In the genomic region with DNA sequence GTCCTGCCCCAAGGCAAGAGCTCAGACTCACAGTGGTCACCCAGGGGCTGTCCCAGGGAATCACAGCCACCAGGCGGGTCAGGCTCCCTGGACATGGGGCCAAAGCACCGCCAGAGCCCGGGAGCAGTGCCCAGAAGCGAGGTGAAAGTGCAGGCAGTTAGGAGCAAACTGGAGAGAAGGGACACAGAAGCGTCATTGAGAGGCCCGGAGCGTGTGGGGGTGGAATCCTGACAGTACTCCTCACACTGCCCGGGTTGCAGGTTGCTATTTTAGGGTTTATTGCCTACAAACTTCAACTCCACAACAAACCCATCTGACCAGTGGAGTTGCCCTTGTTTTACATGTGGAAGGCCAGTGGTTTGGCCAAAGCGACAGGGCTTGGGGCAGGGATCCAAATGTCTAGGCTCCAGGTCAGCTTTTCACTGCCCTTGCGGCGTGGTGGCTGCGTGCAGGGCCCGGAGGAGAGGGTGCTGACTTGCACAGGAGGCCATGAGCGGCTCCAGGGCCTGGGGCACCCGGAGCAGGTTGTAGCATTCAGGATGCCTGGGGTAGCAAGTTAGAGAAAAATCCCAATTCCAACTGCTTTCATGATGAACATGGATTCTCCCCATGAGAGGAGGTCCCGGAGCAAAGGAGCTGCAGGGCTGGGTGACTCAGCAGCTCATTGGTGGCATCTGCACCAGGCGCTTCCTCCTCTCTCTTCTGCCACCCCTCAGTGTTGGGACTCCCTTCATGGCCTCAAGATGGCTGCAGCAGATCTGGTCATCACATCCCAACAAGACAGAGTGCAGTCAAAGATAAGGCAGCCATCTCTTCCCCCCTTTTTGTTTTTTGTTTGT, we compare ENCODE assay signal across 10 cellular contexts.
DNase-seq lines count a peak whose midpoint lies in the region; ATAC-seq and TF ChIP-seq lines count a peak whose summit lies in the region.
"Had no signal": no experiment of that assay in that cellular context is flagged by ENCODE, and none has a peak within 500 bp of the region (broad histone marks: within the 10 kb centered on the region; RNA-seq: fewer than 3 reads in every experiment).

No MANE protein-coding gene starts in this region.

- WGBS in endodermal cell (ENCODE audit: insufficient coverage in 1 of 2, insufficient read length in 1 of 2), 2 experiments = 87 to 90% methylated on average over 11 to 17 of the region's 17 CpGs

- intact Hi-C loops in mucosa of descending colon (cut with DNase I, micrococcal nuclease) = no loop called here
- intact Hi-C loops in upper lobe of right lung (cut with DNase I) = no loop called here

- no peak for DNase-seq in NT2/D1 (ENCODE audit: low read depth, low spot score)
- no peak for DNase-seq in endodermal cell
- no peak for DNase-seq in mucosa of descending colon
- no peak for DNase-seq in upper lobe of right lung
- DNase-seq in T-helper 9 cell = no peak
- DNase-seq in stimulated activated CD4-positive, alpha-beta T cell treated with anti-CD3 and anti-CD28 coated beads, Interleukin-15, amount 100 ng/mL, for 24 hours = no peak
- DNase-seq: activated naive CD4-positive, alpha-beta T cell treated with anti-CD3 and anti-CD28 coated beads for 36 hours; kidney glomerular epithelial cell had no signal

- H3K9ac ChIP-seq in NT2/D1 (ENCODE audit: insufficient read length, low read depth) (peak overlapping the region; percentile 61), endodermal cell (ENCODE audit: extremely low read depth, low read length, poor library complexity, severe bottlenecking) (no peak overlapping the region)

- H3K4me1 ChIP-seq in NT2/D1 (ENCODE audit: insufficient read depth, insufficient read length) = peaks cover 41% of the 10 kb centered on the region
- peaks cover 8% of the 10 kb centered on the region for H3K4me1 ChIP-seq in endodermal cell (ENCODE audit: control insufficient read depth, insufficient read depth, low read length)
- peaks cover 4% of the 10 kb centered on the region for H3K4me1 ChIP-seq in mucosa of descending colon (ENCODE audit: low read depth)
- peaks cover 61% of the 10 kb centered on the region for H3K4me1 ChIP-seq in upper lobe of right lung

- TF ChIP-seq CTCF in endodermal cell (conservative IDR thresholded peaks at IDR 0.05) = no peak
- TF ChIP-seq CTCF in mucosa of descending colon (IDR thresholded peaks at IDR 0.05) = no peak
- TF ChIP-seq CTCF in upper lobe of right lung (IDR thresholded peaks at IDR 0.05) = no peak

- H3K36me3 ChIP-seq in NT2/D1 (ENCODE audit: insufficient read depth, insufficient read length, low read length) (no peaks in the 10 kb centered on the region), endodermal cell (ENCODE audit: control insufficient read depth, insufficient read depth, low read length) (no peaks in the 10 kb centered on the region), mucosa of descending colon (ENCODE audit: low read depth) (no peaks in the 10 kb centered on the region), upper lobe of right lung (no peaks in the 10 kb centered on the region)

- H3K4me3 ChIP-seq in NT2/D1 (ENCODE audit: insufficient read length, low read depth) (no peak overlapping the region), endodermal cell (ENCODE audit: low read length) (no peak overlapping the region), mucosa of descending colon (no peak overlapping the region), upper lobe of right lung (no peak overlapping the region)

- peaks cover 23% of the 10 kb centered on the region for H3K4me1 Mint-ChIP-seq in endodermal cell

- H3K27me3 Mint-ChIP-seq in endodermal cell (ENCODE audit: insufficient read depth) = no peaks in the 10 kb centered on the region
- H3K27me3 Mint-ChIP-seq: stimulated activated naive CD8-positive, alpha-beta T cell treated with anti-CD3 and anti-CD28 coated beads, Interleukin-15, Interleukin-2, amounts not matched to agents 100 ng/mL and 50 ng/mL, for 24 hours had no signal

- H3K27ac Mint-ChIP-seq in endodermal cell = peak overlapping the region; percentile 44
- H3K27ac Mint-ChIP-seq: activated naive CD4-positive, alpha-beta T cell treated with anti-CD3 and anti-CD28 coated beads for 36 hours; stimulated activated naive CD8-positive, alpha-beta T cell treated with anti-CD3 and anti-CD28 coated beads, Interleukin-15, Interleukin-2, amounts not matched to agents 100 ng/mL and 50 ng/mL, for 24 hours had no signal

- no peaks in the 10 kb centered on the region for H3K9me3 Mint-ChIP-seq in endodermal cell
- H3K9me3 Mint-ChIP-seq: activated naive CD4-positive, alpha-beta T cell treated with anti-CD3 and anti-CD28 coated beads for 36 hours; stimulated activated naive CD8-positive, alpha-beta T cell treated with anti-CD3 and anti-CD28 coated beads, Interleukin-15, Interleukin-2, amounts not matched to agents 100 ng/mL and 50 ng/mL, for 24 hours had no signal

- H3K36me3 Mint-ChIP-seq in endodermal cell (ENCODE audit: low read depth) = no peaks in the 10 kb centered on the region

- no peak overlapping the region for H3K4me3 Mint-ChIP-seq in endodermal cell
- H3K4me3 Mint-ChIP-seq: activated naive CD4-positive, alpha-beta T cell treated with anti-CD3 and anti-CD28 coated beads for 36 hours; stimulated activated naive CD8-positive, alpha-beta T cell treated with anti-CD3 and anti-CD28 coated beads, Interleukin-15, Interleukin-2, amounts not matched to agents 100 ng/mL and 50 ng/mL, for 24 hours had no signal

- H3K27me3 ChIP-seq in NT2/D1 (ENCODE audit: insufficient read depth, insufficient read length) (no peaks in the 10 kb centered on the region), endodermal cell (ENCODE audit: control insufficient read depth, insufficient read depth, low read length, poor library complexity, severe bottlenecking) (no peaks in the 10 kb centered on the region), upper lobe of right lung (no peaks in the 10 kb centered on the region)

- peak; percentile 11 for ATAC-seq in mucosa of descending colon
- ATAC-seq in upper lobe of right lung = peak; percentile 3
- ATAC-seq in HG02763 (IDR thresholded peaks at IDR 0.05; ENCODE audit: unreplicated experiment) = no peak

- H3K27ac ChIP-seq in endodermal cell (ENCODE audit: low read depth, low read length) (no peak overlapping the region), upper lobe of right lung (no peak overlapping the region)

- H3K9me3 ChIP-seq in NT2/D1 (ENCODE audit: insufficient read depth, low read length) = no peaks in the 10 kb centered on the region
- no peaks in the 10 kb centered on the region for H3K9me3 ChIP-seq in endodermal cell (ENCODE audit: control insufficient read depth, low read length)
- no peaks in the 10 kb centered on the region for H3K9me3 ChIP-seq in mucosa of descending colon
- H3K9me3 ChIP-seq in upper lobe of right lung = no peaks in the 10 kb centered on the region
